ENCODE assay signal across 19 cellular contexts in genomic region chr10:13492493-13493180, GRCh38. TPM values are rescaled to one million over a fixed set of nuclear protein-coding genes. Genes with fewer than 3 reads are reported as not detected.
A peak's percentile ranks its signal among the peaks of the same experiment; 100 is the strongest.
DNase-seq lines count a peak whose midpoint lies in the region; ATAC-seq, FAIRE-seq and TF ChIP-seq lines count a peak whose summit lies in the region.
"Had no signal": no experiment of that assay in that cellular context is flagged by ENCODE, and none has a peak within 500 bp of the region (broad histone marks: within the 10 kb centered on the region; RNA-seq: fewer than 3 reads in every experiment).

No MANE protein-coding gene starts in this region.

- DNase-seq in breast epithelium (ENCODE audit: low spot score in 2 of 2) = no peak
- no peak for DNase-seq in mammary epithelial cell
- DNase-seq in K562 (ENCODE audit: extremely low read depth in 1 of 4, low spot score in 3 of 4) = no peak
- DNase-seq in lung microvascular endothelial cell (ENCODE audit: low read depth in 2 of 2) = peak; percentile 38 to 62
- DNase-seq in upper lobe of right lung = no peak
- DNase-seq in NCI-H446 treated with DMSO at 0.1 percent for 48 hours (lab: John Stamatoyannopoulos, UW) = no peak
- no peak for DNase-seq in activated T-cell treated with anti-CD3 and anti-CD28 coated beads, Interleukin-2, amount 50 U/mL, for 1 hour
- DNase-seq: activated B cell treated with CpG ODN at 0.5 μM for 24 hours; activated CD4-positive, alpha-beta T cell treated with anti-CD3 and anti-CD28 coated beads, Interleukin-2, amount 50 U/mL, for 48 hours; activated naive CD4-positive, alpha-beta T cell; anterior cingulate cortex; caudate nucleus; effector CD8-positive, alpha-beta T cell; NCI-H1436; retina had no signal

- TF ChIP-seq CTCF in breast epithelium (IDR thresholded peaks at IDR 0.05) = no peak
- TF ChIP-seq CTCF in mammary epithelial cell (conservative IDR thresholded peaks at IDR 0.05 in 1 of 2, IDR thresholded peaks at IDR 0.05 in 1 of 2; ENCODE audit: extremely low read depth in 1 of 2, insufficient read depth in 1 of 2, low read depth in 1 of 2, low read length in 2 of 2) = no peak
- no peak for TF ChIP-seq CTCF in K562 (IDR thresholded peaks at IDR 0.05 in 2 of 3, conservative IDR thresholded peaks at IDR 0.05 in 1 of 3; ENCODE audit: insufficient read depth in 2 of 3, low read depth in 1 of 3, low read length in 3 of 3)
- no peak for TF ChIP-seq CTCF in upper lobe of right lung (IDR thresholded peaks at IDR 0.05)

- H3K4me3 ChIP-seq in breast epithelium (peak overlapping the region in 2 of 3 donors; percentile 12 to 16), mammary epithelial cell (replicated peaks in 1 of 3; ENCODE audit: insufficient read depth in 1 of 3, low read depth in 2 of 3, low read length in 3 of 3) (no peak overlapping the region), K562 (no peak overlapping the region), upper lobe of right lung (peak overlapping the region; percentile 14)
- H3K4me3 ChIP-seq: SK-N-MC had no signal

- H3K4me2 ChIP-seq in mammary epithelial cell (ENCODE audit: insufficient read depth, low read depth, low read length) (no peak overlapping the region), K562 (ENCODE audit: insufficient read depth, low read length) (peak overlapping the region; percentile 14; the same call in 1 of the 2 replicates)

- POLR2A ChIA-PET in K562 (lab: Yijun Ruan, JAX) = no interaction called here

- no peak for FAIRE-seq in K562 (lab: Jason Lieb, UNC)

- TF ChIP-seq POLR2A in breast epithelium (IDR thresholded peaks at IDR 0.05) (no peak), K562 (conservative IDR thresholded peaks at IDR 0.05) (no peak)

- TF ChIP-seq RAD21 in K562 (CRISPR knock-in tag; conservative IDR thresholded peaks at IDR 0.05 in 1 of 2, IDR thresholded peaks at IDR 0.05 in 1 of 2) = no peak

- no peaks in the 10 kb centered on the region for H3K4me1 ChIP-seq in breast epithelium
- no peaks in the 10 kb centered on the region for H3K4me1 ChIP-seq in mammary epithelial cell (ENCODE audit: insufficient read depth, low read length)
- no peaks in the 10 kb centered on the region; a peak in 1 of 5 replicates for H3K4me1 ChIP-seq in K562 (replicated peaks in 1 of 2; ENCODE audit: control insufficient read depth in 2 of 2, insufficient read depth in 2 of 2, low read length in 2 of 2)
- no peaks in the 10 kb centered on the region for H3K4me1 ChIP-seq in upper lobe of right lung

- no peak overlapping the region for H2AFZ ChIP-seq in mammary epithelial cell (ENCODE audit: low read depth, low read length)
- H2AFZ ChIP-seq in K562 (ENCODE audit: low read depth, low read length) = no peak overlapping the region

- H4K20me1 ChIP-seq in mammary epithelial cell (ENCODE audit: insufficient read depth, low read length) (no peaks in the 10 kb centered on the region), K562 (replicated peaks; ENCODE audit: control insufficient read depth, insufficient read depth, low read length) (no peaks in the 10 kb centered on the region)

- dilution Hi-C loops in mammary epithelial cell (cut with HindIII; ENCODE audit: low sequenced_read_pairs) = no loop called here

- ATAC-seq in K562 (no peak), upper lobe of right lung (no peak), GM18502 (IDR thresholded peaks at IDR 0.05; ENCODE audit: poor library complexity, unreplicated experiment) (no peak)
- ATAC-seq: HCT116 had no signal

- H3K27ac ChIP-seq in breast epithelium (no peak overlapping the region), mammary epithelial cell (ENCODE audit: insufficient read depth, low read depth, low read length) (no peak overlapping the region), K562 (ENCODE audit: extremely low read depth, low read depth, low read length) (no peak overlapping the region), upper lobe of right lung (no peak overlapping the region)
- H3K27ac ChIP-seq: SK-N-MC had no signal

- no peaks in the 10 kb centered on the region for H3K9me1 ChIP-seq in K562 (ENCODE audit: control insufficient read depth, insufficient read depth, low read length)

- CTCF ChIA-PET in mammary epithelial cell (lab: Charles Lee; ENCODE audit: low non-redundant PET) = no interaction called here
- CTCF ChIA-PET in K562 (lab: Yijun Ruan, JAX; ENCODE audit: low intra/inter-chr PET ratio) = no interaction called here

- intact Hi-C loops in breast epithelium (cut with DNase I; ENCODE audit: low total_unique reads) (no loop called here), mammary epithelial cell (cut with micrococcal nuclease) (no loop called here), K562 (cut with micrococcal nuclease) (no loop called here), upper lobe of right lung (cut with DNase I) (no loop called here)

- H3K36me3 ChIP-seq in breast epithelium = no peaks in the 10 kb centered on the region
- H3K36me3 ChIP-seq in mammary epithelial cell (ENCODE audit: insufficient read depth, low read length) = no peaks in the 10 kb centered on the region
- H3K36me3 ChIP-seq in K562 (ENCODE audit: control insufficient read depth, insufficient read depth, low read length) = no peaks in the 10 kb centered on the region
- peaks cover 6% of the 10 kb centered on the region for H3K36me3 ChIP-seq in upper lobe of right lung

- H3K79me2 ChIP-seq in mammary epithelial cell (ENCODE audit: insufficient read depth, low read length) (no peaks in the 10 kb centered on the region), K562 (ENCODE audit: control insufficient read depth, insufficient read depth, low read length) (no peaks in the 10 kb centered on the region)

- H3K27me3 ChIP-seq in breast epithelium (no peaks in the 10 kb centered on the region), mammary epithelial cell (ENCODE audit: insufficient read depth, low read length) (no peaks in the 10 kb centered on the region), K562 (ENCODE audit: control insufficient read depth in 2 of 2, insufficient read depth in 2 of 2, low read length in 2 of 2) (peaks cover 0 to 5% of the 10 kb centered on the region in 2 experiments; a peak in 1 of 5 replicates), upper lobe of right lung (no peaks in the 10 kb centered on the region)

- TF ChIP-seq EP300 in K562 (IDR thresholded peaks at IDR 0.05; ENCODE audit: low read length) = no peak

- BruUV-seq in mammary epithelial cell (replicated peaks; lab: Mats Ljungman, UMichigan) (no TSS peak), K562 (replicated peaks; lab: Mats Ljungman, UMichigan) (no TSS peak)

- H3K9me3 ChIP-seq in breast epithelium (no peaks in the 10 kb centered on the region), mammary epithelial cell (replicated peaks; ENCODE audit: insufficient read depth, low read length) (no peaks in the 10 kb centered on the region), K562 (replicated peaks; ENCODE audit: control insufficient read depth, insufficient read depth, low read depth, low read length) (no peaks in the 10 kb centered on the region), upper lobe of right lung (no peaks in the 10 kb centered on the region)

- in situ Hi-C loops in mammary epithelial cell (cut with MboI; ENCODE audit: low sequenced_read_pairs in 2 of 2) (no loop called here), K562 (cut with MboI) (no loop called here)

- 81% methylated on average over 11 of the region's 16 CpGs for WGBS in mammary epithelial cell (ENCODE audit: low coverage, missing lambda C conversion rate)
- 19% methylated on average over 16 of the region's 16 CpGs for WGBS in K562 (ENCODE audit: insufficient coverage, low coverage, missing lambda C conversion rate)

- H3K9ac ChIP-seq in mammary epithelial cell (ENCODE audit: insufficient read depth, low read length) (no peak overlapping the region), K562 (ENCODE audit: insufficient read depth in 1 of 2, low read depth in 2 of 2, low read length in 2 of 2) (no peak overlapping the region)

TF ChIP-seq in K562, 482 proteins besides CTCF, POLR2A, EP300 and RAD21 (continues in another document):
- TF ChIP-seq IFI16 (CRISPR knock-in tag; IDR thresholded peaks at IDR 0.05) (no peak), FOXA3 (CRISPR knock-in tag; conservative IDR thresholded peaks at IDR 0.05 in 1 of 2, IDR thresholded peaks at IDR 0.05 in 1 of 2) (no peak), RFX1 (IDR thresholded peaks at IDR 0.05) (no peak), NCOA4 (IDR thresholded peaks at IDR 0.05; ENCODE audit: partially characterized antibody) (no peak), HSF4 (CRISPR knock-in tag; IDR thresholded peaks at IDR 0.05; ENCODE audit: borderline replicate concordance) (no peak), PTBP1 (IDR thresholded peaks at IDR 0.05; ENCODE audit: low read depth, low read length) (no peak)

RNA-seq across cellular contexts. Expression of gene BEND7, which starts 36.2 kb away (rescaled TPM):
- 10 to 100 TPM in 2 of 3 donors, 1 to 10 TPM in 1; 9.9 to 19.3 (median 17.7) TPM for total RNA-seq in breast epithelium
- total RNA-seq in mammary epithelial cell = 1 to 10 TPM; 6.0 to 8.0 TPM
- polyA plus RNA-seq in mammary epithelial cell = 1.4 TPM
- polyA minus RNA-seq in mammary epithelial cell = 1.4 TPM
- 6.0 and 13.1 TPM in 2 replicates for total RNA-seq in K562 (2011; cell fraction: chromatin; rRNA removed; ENCODE audit: low replicate concordance)
- 3.0 and 3.8 TPM in 2 replicates for total RNA-seq in K562 (2011; cell fraction: nucleolus; rRNA removed)
- 6.7 and 10.2 TPM in 2 replicates for total RNA-seq in K562 (2011; cell fraction: nucleoplasm; rRNA removed)
- total RNA-seq in K562 (2014; rRNA removed) = 5.0 and 6.3 TPM in 2 replicates
- total RNA-seq in K562 (2014; rRNA removed; fragmentation: Illumina TruSeq; extraction: Trizol) = 6.1 and 8.4 TPM in 2 replicates
- 5.2 and 6.0 TPM in 2 replicates for total RNA-seq in K562 (2015; rRNA removed; fragmentation: Illumina TruSeq; extraction: Trizol)
- 8.2 and 10.1 TPM in 2 replicates for total RNA-seq in K562 (2021)
- polyA plus RNA-seq in K562 (2011; rRNA removed) = 4.8 and 5.6 TPM in 2 replicates
- polyA plus RNA-seq in K562 (2011; cell fraction: cytosol; rRNA removed) = 1.3 and 3.4 TPM in 2 replicates
- polyA plus RNA-seq in K562 (2011; cell fraction: nucleus; rRNA removed) = 5.5 and 8.9 TPM in 2 replicates
- 5.3 and 7.1 TPM in 2 replicates for polyA plus RNA-seq in K562 (2012)
- 6.6 and 11.4 TPM in 2 replicates for polyA plus RNA-seq in K562 (2014; fragmentation: Illumina TruSeq; extraction: Trizol)
- 1 to 10 TPM; 1.3 to 1.8 TPM for polyA plus RNA-seq in K562 (2014; fragmentation: Nextera tagmentation; extraction: Ambion mirVana)
- 3.2 and 12.2 TPM in 2 replicates for polyA plus RNA-seq in K562 (2014; rRNA removed)
- 4.4 and 6.1 TPM in 2 replicates for polyA minus RNA-seq in K562 (2011; rRNA and poly(A)+ RNA removed)
- polyA minus RNA-seq in K562 (2011; cell fraction: cytosol; rRNA and poly(A)+ RNA removed) = 2.9 and 3.3 TPM in 2 replicates
- polyA minus RNA-seq in K562 (2011; cell fraction: nucleus; rRNA and poly(A)+ RNA removed) = 1.9 and 4.3 TPM in 2 replicates
- total RNA-seq in lung microvascular endothelial cell = 5.0 and 7.1 TPM in 2 replicates
- total RNA-seq in upper lobe of right lung = 31.1 TPM
- total RNA-seq: activated B cell treated with CpG ODN at 0.5 μM for 24 hours; T-helper 2 cell treated with Interferon-gamma antibody and Interleukin-4, amounts not matched to agents 100 ng/mL and 5 ng/mL, for 36 hours had no signal

Comparison
In these comparisons a context has a peak if more than half of its experiments do, and no peak if none do; other contexts are left out.
1. H3K4me3 ChIP-seq: peak in breast epithelium (2 of 3) and upper lobe of right lung (single experiment); none in mammary epithelial cell (0 of 3) and K562 (single experiment).
2. DNase-seq: peak in lung microvascular endothelial cell (2 of 2); none in breast epithelium (0 of 2), mammary epithelial cell (single experiment), K562 (0 of 4), upper lobe of right lung (single experiment), NCI-H446 treated with DMSO at 0.1 percent for 48 hours (single experiment) and activated T-cell treated with anti-CD3 and anti-CD28 coated beads, Interleukin-2, amount 50 U/mL, for 1 hour (single experiment).